Comparison of ENCODE assay signal across 1 cellular context in genomic region chr16:85086347-85087291, GRCh38.
TF ChIP-seq lines count a peak whose summit lies in the region.

No MANE protein-coding gene starts in this region.

TF ChIP-seq in K562, 482 proteins besides CTCF, POLR2A, EP300 and RAD21 (continued from another document):
- TF ChIP-seq KLF6 (CRISPR knock-in tag; IDR thresholded peaks at IDR 0.05; ENCODE audit: borderline replicate concordance) (no peak), CTBP1 (IDR thresholded peaks at IDR 0.05; ENCODE audit: borderline replicate concordance) (peak; percentile 35; the same call in 1 of the 2 replicates), XRCC5 (IDR thresholded peaks at IDR 0.05; ENCODE audit: low read depth, low read length) (peak; percentile 92), MED1 (CRISPR knock-in tag; IDR thresholded peaks at IDR 0.05; ENCODE audit: borderline replicate concordance) (0 out of 2 replicates have a peak, but pooled peaks have one; percentile 43), TFAP4 (CRISPR knock-in tag; IDR thresholded peaks at IDR 0.05; ENCODE audit: borderline replicate concordance) (peak; percentile 49; the same call in 1 of the 2 replicates), MCM3 (IDR thresholded peaks at IDR 0.05) (no peak), STAG1 (CRISPR knock-in tag; IDR thresholded peaks at IDR 0.05; ENCODE audit: borderline replicate concordance) (peak; percentile 24; the same call in 1 of the 2 replicates), ARID2 (IDR thresholded peaks at IDR 0.05) (no peak), EWSR1 (IDR thresholded peaks at IDR 0.05; ENCODE audit: borderline replicate concordance, low read depth, partially characterized antibody) (no peak), YY1 (IDR thresholded peaks at IDR 0.05; ENCODE audit: borderline replicate concordance in 1 of 3, control insufficient read depth in 1 of 3, extremely low read depth in 1 of 3, insufficient read depth in 3 of 3, insufficient read length in 1 of 3, insufficient replicate concordance in 2 of 3, low read depth in 1 of 3, low read length in 2 of 3) (peak in 2 of 3 experiments; percentile 12 to 57), DACH1 (IDR thresholded peaks at IDR 0.05; ENCODE audit: partially characterized antibody) (peak; percentile 13), XRCC4 (IDR thresholded peaks at IDR 0.05; ENCODE audit: extremely low read depth, insufficient read depth, insufficient read length) (no peak), NR2C2 (CRISPR knock-in tag; IDR thresholded peaks at IDR 0.05) (no peak), NR2C2 (tag; IDR thresholded peaks at IDR 0.05) (peak; percentile 31; the same call in 1 of the 2 replicates), ZC3H4 (CRISPR knock-in tag; IDR thresholded peaks at IDR 0.05; ENCODE audit: borderline replicate concordance) (peak; percentile 74; the same call in 1 of the 2 replicates), MBD2 (IDR thresholded peaks at IDR 0.05; ENCODE audit: borderline replicate concordance, low read depth) (no peak), ATF3 (IDR thresholded peaks at IDR 0.05) (peak; percentile 22; the same call in 1 of the 2 replicates), ATF3 (CRISPR knock-in tag; conservative IDR thresholded peaks at IDR 0.05) (no peak), TBL1XR1 (IDR thresholded peaks at IDR 0.05; ENCODE audit: low read length in 2 of 2) (no peak), NFRKB (IDR thresholded peaks at IDR 0.05; ENCODE audit: low read depth) (no peak), TAL1 (IDR thresholded peaks at IDR 0.05) (no peak), JUND (IDR thresholded peaks at IDR 0.05; ENCODE audit: borderline replicate concordance, low read depth, low read length) (no peak), JUND (tag; IDR thresholded peaks at IDR 0.05; ENCODE audit: borderline replicate concordance, low read depth, low read length) (peak; percentile 34; the same call in 1 of the 3 replicates), ZFX (CRISPR knock-in tag; IDR thresholded peaks at IDR 0.05) (0 out of 2 replicates have a peak, but pooled peaks have one; percentile 19)
- TF ChIP-seq, protein P1, sequence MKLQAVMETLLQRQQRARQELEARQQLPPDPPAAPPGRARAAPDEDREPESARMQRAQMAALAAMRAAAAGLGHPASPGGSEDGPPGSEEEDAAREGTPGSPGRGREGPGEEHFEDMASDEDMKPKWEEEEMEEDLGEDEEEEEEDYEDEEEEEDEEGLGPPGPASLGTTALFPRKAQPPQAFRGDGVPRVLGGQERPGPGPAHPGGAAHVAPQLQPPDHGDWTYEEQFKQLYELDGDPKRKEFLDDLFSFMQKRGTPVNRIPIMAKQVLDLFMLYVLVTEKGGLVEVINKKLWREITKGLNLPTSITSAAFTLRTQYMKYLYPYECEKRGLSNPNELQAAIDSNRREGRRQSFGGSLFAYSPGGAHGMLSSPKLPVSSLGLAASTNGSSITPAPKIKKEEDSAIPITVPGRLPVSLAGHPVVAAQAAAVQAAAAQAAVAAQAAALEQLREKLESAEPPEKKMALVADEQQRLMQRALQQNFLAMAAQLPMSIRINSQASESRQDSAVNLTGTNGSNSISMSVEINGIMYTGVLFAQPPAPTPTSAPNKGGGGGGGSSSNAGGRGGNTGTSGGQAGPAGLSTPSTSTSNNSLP (IDR thresholded peaks at IDR 0.05; ENCODE audit: borderline replicate concordance, low read depth, low read length): peak; percentile 61; the same call in 1 of the 2 replicates
- TF ChIP-seq, protein P2, sequence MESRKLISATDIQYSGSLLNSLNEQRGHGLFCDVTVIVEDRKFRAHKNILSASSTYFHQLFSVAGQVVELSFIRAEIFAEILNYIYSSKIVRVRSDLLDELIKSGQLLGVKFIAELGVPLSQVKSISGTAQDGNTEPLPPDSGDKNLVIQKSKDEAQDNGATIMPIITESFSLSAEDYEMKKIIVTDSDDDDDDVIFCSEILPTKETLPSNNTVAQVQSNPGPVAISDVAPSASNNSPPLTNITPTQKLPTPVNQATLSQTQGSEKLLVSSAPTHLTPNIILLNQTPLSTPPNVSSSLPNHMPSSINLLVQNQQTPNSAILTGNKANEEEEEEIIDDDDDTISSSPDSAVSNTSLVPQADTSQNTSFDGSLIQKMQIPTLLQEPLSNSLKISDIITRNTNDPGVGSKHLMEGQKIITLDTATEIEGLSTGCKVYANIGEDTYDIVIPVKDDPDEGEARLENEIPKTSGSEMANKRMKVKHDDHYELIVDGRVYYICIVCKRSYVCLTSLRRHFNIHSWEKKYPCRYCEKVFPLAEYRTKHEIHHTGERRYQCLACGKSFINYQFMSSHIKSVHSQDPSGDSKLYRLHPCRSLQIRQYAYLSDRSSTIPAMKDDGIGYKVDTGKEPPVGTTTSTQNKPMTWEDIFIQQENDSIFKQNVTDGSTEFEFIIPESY (CRISPR knock-in tag; IDR thresholded peaks at IDR 0.05): peak; percentile 38; the same call in 1 of the 2 replicates
- TF ChIP-seq, protein P3, sequence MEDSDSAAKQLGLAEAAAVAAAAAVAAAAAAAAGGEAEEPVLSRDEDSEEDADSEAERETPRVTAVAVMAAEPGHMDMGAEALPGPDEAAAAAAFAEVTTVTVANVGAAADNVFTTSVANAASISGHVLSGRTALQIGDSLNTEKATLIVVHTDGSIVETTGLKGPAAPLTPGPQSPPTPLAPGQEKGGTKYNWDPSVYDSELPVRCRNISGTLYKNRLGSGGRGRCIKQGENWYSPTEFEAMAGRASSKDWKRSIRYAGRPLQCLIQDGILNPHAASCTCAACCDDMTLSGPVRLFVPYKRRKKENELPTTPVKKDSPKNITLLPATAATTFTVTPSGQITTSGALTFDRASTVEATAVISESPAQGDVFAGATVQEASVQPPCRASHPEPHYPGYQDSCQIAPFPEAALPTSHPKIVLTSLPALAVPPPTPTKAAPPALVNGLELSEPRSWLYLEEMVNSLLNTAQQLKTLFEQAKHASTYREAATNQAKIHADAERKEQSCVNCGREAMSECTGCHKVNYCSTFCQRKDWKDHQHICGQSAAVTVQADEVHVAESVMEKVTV (CRISPR knock-in tag; IDR thresholded peaks at IDR 0.05): peak; percentile 56
- TF ChIP-seq, protein P4, sequence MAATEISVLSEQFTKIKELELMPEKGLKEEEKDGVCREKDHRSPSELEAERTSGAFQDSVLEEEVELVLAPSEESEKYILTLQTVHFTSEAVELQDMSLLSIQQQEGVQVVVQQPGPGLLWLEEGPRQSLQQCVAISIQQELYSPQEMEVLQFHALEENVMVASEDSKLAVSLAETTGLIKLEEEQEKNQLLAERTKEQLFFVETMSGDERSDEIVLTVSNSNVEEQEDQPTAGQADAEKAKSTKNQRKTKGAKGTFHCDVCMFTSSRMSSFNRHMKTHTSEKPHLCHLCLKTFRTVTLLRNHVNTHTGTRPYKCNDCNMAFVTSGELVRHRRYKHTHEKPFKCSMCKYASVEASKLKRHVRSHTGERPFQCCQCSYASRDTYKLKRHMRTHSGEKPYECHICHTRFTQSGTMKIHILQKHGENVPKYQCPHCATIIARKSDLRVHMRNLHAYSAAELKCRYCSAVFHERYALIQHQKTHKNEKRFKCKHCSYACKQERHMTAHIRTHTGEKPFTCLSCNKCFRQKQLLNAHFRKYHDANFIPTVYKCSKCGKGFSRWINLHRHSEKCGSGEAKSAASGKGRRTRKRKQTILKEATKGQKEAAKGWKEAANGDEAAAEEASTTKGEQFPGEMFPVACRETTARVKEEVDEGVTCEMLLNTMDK (IDR thresholded peaks at IDR 0.05; ENCODE audit: borderline replicate concordance, insufficient read depth, low read depth, low read length, poor library complexity, severe bottlenecking): peak; percentile 13
- TF ChIP-seq, protein P5, sequence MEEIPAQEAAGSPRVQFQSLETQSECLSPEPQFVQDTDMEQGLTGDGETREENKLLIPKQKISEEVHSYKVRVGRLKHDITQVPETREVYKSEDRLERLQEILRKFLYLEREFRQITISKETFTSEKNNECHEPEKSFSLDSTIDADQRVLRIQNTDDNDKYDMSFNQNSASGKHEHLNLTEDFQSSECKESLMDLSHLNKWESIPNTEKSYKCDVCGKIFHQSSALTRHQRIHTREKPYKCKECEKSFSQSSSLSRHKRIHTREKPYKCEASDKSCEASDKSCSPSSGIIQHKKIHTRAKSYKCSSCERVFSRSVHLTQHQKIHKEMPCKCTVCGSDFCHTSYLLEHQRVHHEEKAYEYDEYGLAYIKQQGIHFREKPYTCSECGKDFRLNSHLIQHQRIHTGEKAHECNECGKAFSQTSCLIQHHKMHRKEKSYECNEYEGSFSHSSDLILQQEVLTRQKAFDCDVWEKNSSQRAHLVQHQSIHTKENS (CRISPR knock-in tag; IDR thresholded peaks at IDR 0.05): no peak
- TF ChIP-seq, protein P6, sequence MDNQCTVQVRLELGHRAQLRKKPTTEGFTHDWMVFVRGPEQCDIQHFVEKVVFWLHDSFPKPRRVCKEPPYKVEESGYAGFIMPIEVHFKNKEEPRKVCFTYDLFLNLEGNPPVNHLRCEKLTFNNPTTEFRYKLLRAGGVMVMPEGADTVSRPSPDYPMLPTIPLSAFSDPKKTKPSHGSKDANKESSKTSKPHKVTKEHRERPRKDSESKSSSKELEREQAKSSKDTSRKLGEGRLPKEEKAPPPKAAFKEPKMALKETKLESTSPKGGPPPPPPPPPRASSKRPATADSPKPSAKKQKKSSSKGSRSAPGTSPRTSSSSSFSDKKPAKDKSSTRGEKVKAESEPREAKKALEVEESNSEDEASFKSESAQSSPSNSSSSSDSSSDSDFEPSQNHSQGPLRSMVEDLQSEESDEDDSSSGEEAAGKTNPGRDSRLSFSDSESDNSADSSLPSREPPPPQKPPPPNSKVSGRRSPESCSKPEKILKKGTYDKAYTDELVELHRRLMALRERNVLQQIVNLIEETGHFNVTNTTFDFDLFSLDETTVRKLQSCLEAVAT (IDR thresholded peaks at IDR 0.05): no peak
